9 cellular contexts compared by ENCODE assay signal in the genomic region with DNA sequence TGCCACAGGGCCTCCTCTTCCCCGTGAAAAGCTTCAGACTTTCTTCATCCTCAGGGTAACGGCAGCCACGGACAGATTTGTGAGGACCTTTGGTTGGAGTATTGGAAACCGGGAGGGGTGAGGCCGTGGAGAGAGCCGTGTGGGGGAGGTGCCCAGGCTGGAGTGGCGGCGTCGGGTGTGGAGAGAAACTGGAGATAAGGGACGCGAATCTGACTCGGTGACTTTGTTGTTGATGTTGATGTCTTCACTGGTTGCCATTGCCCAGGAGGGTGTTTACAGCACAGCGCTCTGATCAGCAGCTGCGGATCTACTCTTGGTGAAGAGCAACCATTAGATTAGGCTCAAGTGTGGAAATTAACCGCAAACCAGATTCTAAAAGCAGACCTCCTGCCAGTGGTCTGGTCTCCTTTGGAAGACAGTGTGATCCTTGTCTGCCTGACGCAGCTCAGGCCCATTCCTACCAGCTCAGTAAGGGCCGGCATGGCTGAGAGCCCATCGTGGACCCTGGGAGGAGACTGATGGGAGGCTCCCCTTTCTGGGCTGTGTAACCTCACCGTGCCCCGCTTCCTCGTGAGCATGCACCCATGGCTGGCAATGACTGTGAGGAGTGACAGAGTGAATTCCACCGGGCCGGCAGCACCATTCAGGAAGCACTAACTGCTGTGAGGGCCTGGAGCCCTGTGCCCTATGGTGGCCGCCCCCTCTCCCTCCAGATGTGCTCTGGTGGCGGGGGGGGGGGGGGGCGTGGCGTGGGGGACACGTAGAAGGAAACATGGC.
DNase-seq lines count a peak whose midpoint lies in the region; ATAC-seq, FAIRE-seq and TF ChIP-seq lines count a peak whose summit lies in the region.
"Had no signal": no experiment of that assay in that cellular context is flagged by ENCODE, and none has a peak within 500 bp of the region (broad histone marks: within the 10 kb centered on the region; RNA-seq: fewer than 3 reads in every experiment).

No MANE protein-coding gene starts in this region.

- intact Hi-C loops in right lobe of liver (cut with DNase I) (no loop called here), HepG2 (cut with micrococcal nuclease; ENCODE audit: unreplicated experiment) (no loop called here)

- in situ Hi-C loops in HepG2 (cut with HindIII; ENCODE audit: extremely low pct_ligation_motif_present, low pct_unique_long_range_greater_than_20kb) = no loop called here

- no peak overlapping the region for H2AK5ac ChIP-seq in H1 (ENCODE audit: low read depth, low read length)

- no peak overlapping the region for H3K18ac ChIP-seq in H1 (ENCODE audit: extremely low read depth, low read length)

- H2BK20ac ChIP-seq in H1 (ENCODE audit: low read length) = no peak overlapping the region

- CTCF ChIA-PET in HepG2 (lab: Yijun Ruan, JAX; ENCODE audit: low intra/inter-chr PET ratio, low total read pairs) (no interaction called here), H1 (lab: Charles Lee; ENCODE audit: partially characterized antibody) (interaction anchor here (0.6 to 1.2 kb wide), 4 partner anchors 8 to 720 kb away, joined by 3 to 6 read pairs (median 3); no protein-coding TSS in a partner anchor)

- no peak overlapping the region for H2BK12ac ChIP-seq in H1 (ENCODE audit: low read depth, low read length)

- H3K23ac ChIP-seq in H1 (ENCODE audit: insufficient read length) = no peak overlapping the region

- no peak overlapping the region for H2BK120ac ChIP-seq in H1 (replicated peaks; ENCODE audit: low read depth, low read length)

- BruUV-seq in HepG2 (replicated peaks; lab: Mats Ljungman, UMichigan) = no TSS peak

- no peak overlapping the region for H3K9ac ChIP-seq in HepG2 (ENCODE audit: insufficient read depth, low read depth, low read length)
- H3K9ac ChIP-seq in H1 (replicated peaks in 1 of 4; ENCODE audit: extremely low read depth in 1 of 4, low read depth in 3 of 4, low read length in 3 of 4) = no peak overlapping the region

- peak; percentile 6 to 29 (median 22) for ATAC-seq in right lobe of liver
- no peak for ATAC-seq in HepG2
- no peak for ATAC-seq in HG02763 (IDR thresholded peaks at IDR 0.05; ENCODE audit: unreplicated experiment)

- peak in 1 of 3 donors; percentile 50 for DNase-seq in right lobe of liver
- DNase-seq in HepG2 (ENCODE audit: low spot score) = no peak
- DNase-seq in H1 (ENCODE audit: low read depth in 1 of 2, low spot score in 2 of 2) = no peak
- DNase-seq in OCI-M2 (lab: John Stamatoyannopoulos, UW; ENCODE audit: unreplicated experiment) = no peak
- DNase-seq in 8988T = no peak
- DNase-seq in inferior parietal cortex (ENCODE audit: extremely low spot score) = no peak
- DNase-seq: activated CD4-positive, alpha-beta T cell treated with anti-CD3 and anti-CD28 coated beads, Interleukin-2, amount 50 U/mL, for 1 hour had no signal

- H4K8ac ChIP-seq in H1 (ENCODE audit: extremely low read depth, insufficient read depth, low read length) = no peak overlapping the region

- TF ChIP-seq POLR2A in right lobe of liver (IDR thresholded peaks at IDR 0.05) (no peak), HepG2 (IDR thresholded peaks at IDR 0.05; ENCODE audit: insufficient read depth in 1 of 2, low read depth in 2 of 2, low read length in 2 of 2) (no peak), H1 (IDR thresholded peaks at IDR 0.05; ENCODE audit: control extremely low read depth in 1 of 2, low read depth in 2 of 2, low read length in 2 of 2) (no peak)

- no peak overlapping the region for H2BK15ac ChIP-seq in H1 (ENCODE audit: low read length)

- H3K36me3 ChIP-seq in right lobe of liver = no peaks in the 10 kb centered on the region
- H3K36me3 ChIP-seq in HepG2 (replicated peaks in 1 of 2; ENCODE audit: control insufficient read depth in 1 of 2, insufficient read depth in 2 of 2, low read length in 2 of 2) = no peaks in the 10 kb centered on the region
- H3K36me3 ChIP-seq in H1 (ENCODE audit: control insufficient read depth in 2 of 4, insufficient read depth in 4 of 4, low read length in 3 of 4) = no peaks in the 10 kb centered on the region
- H3K36me3 ChIP-seq in muscle layer of duodenum (ENCODE audit: control insufficient read depth in 1 of 2, insufficient read depth in 2 of 2, low read length in 2 of 2) = no peaks in the 10 kb centered on the region

- H3K14ac ChIP-seq in H1 (ENCODE audit: insufficient read length) = no peak overlapping the region

- no peaks in the 10 kb centered on the region for H3K23me2 ChIP-seq in H1 (ENCODE audit: low read depth, low read length)

- H2AFZ ChIP-seq in HepG2 (ENCODE audit: low read length) = no peak overlapping the region
- H2AFZ ChIP-seq in H1 (ENCODE audit: low read length) = no peak overlapping the region

- H2BK5ac ChIP-seq in H1 (ENCODE audit: low read depth, low read length) = no peak overlapping the region

- no peak for TF ChIP-seq EP300 in HepG2 (IDR thresholded peaks at IDR 0.05; ENCODE audit: low read depth in 2 of 2, low read length in 2 of 2)
- no peak for TF ChIP-seq EP300 in HepG2 (CRISPR knock-in tag; IDR thresholded peaks at IDR 0.05; ENCODE audit: borderline replicate concordance)
- no peak for TF ChIP-seq EP300 in H1 (IDR thresholded peaks at IDR 0.05; ENCODE audit: borderline replicate concordance in 1 of 2, low read depth in 2 of 2, low read length in 2 of 2)

- FAIRE-seq in HepG2 (lab: Jason Lieb, UNC) (no peak), H1 (lab: Jason Lieb, UNC) (no peak)

- H3K56ac ChIP-seq in H1 (replicated peaks; ENCODE audit: insufficient read length, low read depth, low read length) = no peak overlapping the region

- whole genome bisulfite sequencing in right lobe of liver (ENCODE audit: insufficient coverage, low coverage, low lambda C conversion rate, missing lambda C conversion rate) = 72% methylated on average over 17 of the region's 28 CpGs
- whole genome bisulfite sequencing in HepG2 (ENCODE audit: low lambda C conversion rate) = 91% methylated on average over 22 of the region's 28 CpGs
- WGBS in H1 (ENCODE audit: extremely low coverage in 1 of 2, insufficient coverage in 1 of 2, insufficient read length in 1 of 2, insufficient replicate concordance in 2 of 2, low coverage in 1 of 2, low lambda C conversion rate in 2 of 2, missing lambda C conversion rate in 1 of 2), 2 experiments = 86% methylated on average over 24 of the region's 28 CpGs; no CpG with 5 or more reads in 1 of the 2 experiments

- H3K27me3 ChIP-seq in right lobe of liver = no peaks in the 10 kb centered on the region
- no peaks in the 10 kb centered on the region for H3K27me3 ChIP-seq in HepG2 (ENCODE audit: control insufficient read depth in 1 of 2, insufficient read depth in 2 of 2, low read length in 2 of 2)
- H3K27me3 ChIP-seq in H1 (replicated peaks in 1 of 4; ENCODE audit: control insufficient read depth in 3 of 4, extremely low read depth in 1 of 4, insufficient read depth in 3 of 4, low read length in 3 of 4) = no peaks in the 10 kb centered on the region
- H3K27me3 ChIP-seq in muscle layer of duodenum (ENCODE audit: low read depth, low read length) = no peaks in the 10 kb centered on the region

- H3K79me1 ChIP-seq in H1 (ENCODE audit: low read depth, low read length) = peaks cover 3% of the 10 kb centered on the region; the same call in 1 of the 2 replicates

- no peak for TF ChIP-seq RAD21 in HepG2 (CRISPR knock-in tag; IDR thresholded peaks at IDR 0.05)
- no peak for TF ChIP-seq RAD21 in H1 (IDR thresholded peaks at IDR 0.05 in 1 of 2, conservative IDR thresholded peaks at IDR 0.05 in 1 of 2; ENCODE audit: low read depth in 2 of 2, low read length in 2 of 2)

- H3K4ac ChIP-seq in H1 (replicated peaks; ENCODE audit: insufficient read length, low read depth, low read length) = peak overlapping the region; percentile 54

- H4K91ac ChIP-seq in H1 (replicated peaks; ENCODE audit: insufficient read length, low read length) = no peak overlapping the region

- H3K27ac ChIP-seq in right lobe of liver = peak overlapping the region in 1 of 3 donors; percentile 37
- no peak overlapping the region for H3K27ac ChIP-seq in HepG2 (ENCODE audit: extremely low read length, insufficient read depth, low read length)
- H3K27ac ChIP-seq in H1 (ENCODE audit: low read depth, low read length) = no peak overlapping the region
- peak overlapping the region; percentile 56 for H3K27ac ChIP-seq in muscle layer of duodenum (ENCODE audit: low read length)

- H3K4me3 ChIP-seq in right lobe of liver (no peak overlapping the region), HepG2 (replicated peaks in 1 of 3; ENCODE audit: insufficient read depth in 1 of 3, low read depth in 2 of 3, low read length in 3 of 3) (no peak overlapping the region), H1 (ENCODE audit: extremely low read depth in 1 of 4, insufficient read depth in 2 of 4, low read depth in 3 of 4, low read length in 4 of 4) (no peak overlapping the region), muscle layer of duodenum (ENCODE audit: low read depth in 1 of 2, low read length in 2 of 2) (peak overlapping the region; percentile 4 to 33)

- H3K79me2 ChIP-seq in HepG2 (ENCODE audit: insufficient read depth, low read length) = no peaks in the 10 kb centered on the region
- H3K79me2 ChIP-seq in H1 (ENCODE audit: control insufficient read depth in 1 of 2, insufficient read depth in 2 of 2, low read length in 2 of 2) = no peaks in the 10 kb centered on the region

- H3K9me3 ChIP-seq in right lobe of liver (no peaks in the 10 kb centered on the region), HepG2 (ENCODE audit: low read length) (no peaks in the 10 kb centered on the region), H1 (ENCODE audit: insufficient read depth in 2 of 2, low read depth in 1 of 2, low read length in 1 of 2) (no peaks in the 10 kb centered on the region), muscle layer of duodenum (ENCODE audit: control insufficient read depth in 1 of 2, low read length in 2 of 2) (no peaks in the 10 kb centered on the region)

- peaks cover 0 to 3% (median 0%) of the 10 kb centered on the region in 4 donors for H3K4me1 ChIP-seq in right lobe of liver
- no peaks in the 10 kb centered on the region for H3K4me1 ChIP-seq in HepG2 (ENCODE audit: insufficient read depth, low read length)
- peaks cover 0 to 5% (median 3%) of the 10 kb centered on the region in 4 experiments; a peak in 5 of 7 replicates for H3K4me1 ChIP-seq in H1 (replicated peaks in 1 of 4; ENCODE audit: control insufficient read depth in 3 of 4, insufficient read depth in 4 of 4, low read length in 3 of 4)
- H3K4me1 ChIP-seq in muscle layer of duodenum (ENCODE audit: control insufficient read depth in 1 of 2, insufficient read depth in 2 of 2, low read length in 2 of 2) = peaks cover 9 to 56% of the 10 kb centered on the region in 2 donors

- no peak overlapping the region for H4K5ac ChIP-seq in H1 (ENCODE audit: insufficient read length, low read depth, low read length)

- H4K20me1 ChIP-seq in HepG2 (ENCODE audit: insufficient read depth, low read length) (no peaks in the 10 kb centered on the region), H1 (replicated peaks in 1 of 2; ENCODE audit: control insufficient read depth in 1 of 2, insufficient read depth in 2 of 2, low read length in 2 of 2) (peaks cover 2 to 10% of the 10 kb centered on the region in 2 experiments)

- TF ChIP-seq CTCF in right lobe of liver (IDR thresholded peaks at IDR 0.05) = no peak
- no peak for TF ChIP-seq CTCF in HepG2 (CRISPR knock-in tag; IDR thresholded peaks at IDR 0.05)
- no peak for TF ChIP-seq CTCF in H1 (IDR thresholded peaks at IDR 0.05; ENCODE audit: control extremely low read depth in 1 of 3, insufficient read depth in 1 of 3, low read depth in 1 of 3, low read length in 3 of 3)

- POLR2A ChIA-PET in HepG2 (lab: Yijun Ruan, JAX) = no interaction called here
- POLR2A ChIA-PET in H1 (lab: Charles Lee; ENCODE audit: partially characterized antibody) = no interaction called here

- no peak overlapping the region for H3K4me2 ChIP-seq in HepG2 (ENCODE audit: low read depth, low read length)
- no peak overlapping the region for H3K4me2 ChIP-seq in H1 (ENCODE audit: insufficient read depth in 1 of 2, low read depth in 2 of 2, low read length in 2 of 2)

Comparison
In these comparisons a context has a peak if more than half of its experiments do, and no peak if none do; other contexts are left out.
1. ATAC-seq: peak in right lobe of liver (4 of 4); none in HepG2 (single experiment) and HG02763 (single experiment).
2. H3K4me3 ChIP-seq: peak in muscle layer of duodenum (2 of 2); none in right lobe of liver (0 of 3), HepG2 (0 of 3) and H1 (0 of 4).